In the genomic region with DNA sequence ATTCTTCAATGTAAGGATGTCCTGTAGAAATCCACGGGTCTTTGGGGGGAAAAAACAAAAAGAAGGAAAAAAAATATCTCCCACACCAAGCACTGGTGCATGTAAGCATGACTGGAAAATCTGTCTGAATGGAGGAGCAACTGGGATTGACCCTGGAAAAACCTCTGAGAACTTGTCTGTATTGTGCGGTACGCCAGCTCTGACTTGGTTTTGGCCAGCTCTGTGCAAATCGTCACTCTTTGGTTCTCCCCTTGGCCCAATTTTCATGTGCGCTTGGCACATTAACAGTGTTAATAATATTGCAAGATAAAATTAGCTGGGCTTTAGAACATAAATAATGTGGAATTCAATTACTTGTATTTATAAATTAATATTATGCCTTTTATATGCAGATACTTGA, we compare ENCODE assay signal across 24 cellular contexts.
DNase-seq lines count a peak whose midpoint lies in the region; ATAC-seq and TF ChIP-seq lines count a peak whose summit lies in the region.
"Had no signal": no experiment of that assay in that cellular context is flagged by ENCODE, and none has a peak within 500 bp of the region (broad histone marks: within the 10 kb centered on the region; RNA-seq: fewer than 3 reads in every experiment).

No MANE protein-coding gene starts in this region.

- ATAC-seq in Right ventricle myocardium superior (ENCODE audit: poor library complexity), result peak; percentile 51
- peak; percentile 58 to 77 for ATAC-seq in left cardiac atrium
- ATAC-seq in left ventricle myocardium superior, result no peak
- ATAC-seq in right cardiac atrium, result peak; percentile 75 to 78
- ATAC-seq: GM12878 had no signal

- no peaks in the 10 kb centered on the region for H3K4me1 Mint-ChIP-seq in glutamatergic neuron (ENCODE audit: low read depth, unreplicated experiment)
- H3K4me1 Mint-ChIP-seq: CD14-positive monocyte; CD4-positive, alpha-beta memory T cell; CD4-positive, CD25-positive, alpha-beta regulatory T cell; CD8-positive, alpha-beta memory T cell had no signal

- no peak overlapping the region for H3K4me3 ChIP-seq in left ventricle myocardium inferior
- no peak overlapping the region for H3K4me3 ChIP-seq in right cardiac atrium (ENCODE audit: low read length)
- H3K4me3 ChIP-seq: BLaER1, GM12878 had no signal

- H3K4me3 Mint-ChIP-seq in glutamatergic neuron (ENCODE audit: unreplicated experiment), result no peak overlapping the region
- H3K4me3 Mint-ChIP-seq: CD14-positive monocyte; CD4-positive, alpha-beta memory T cell; CD4-positive, CD25-positive, alpha-beta regulatory T cell; CD8-positive, alpha-beta memory T cell had no signal

- 56% methylated on average over 5 of the region's 5 CpGs for WGBS in right cardiac atrium

- intact Hi-C loops in Right ventricle myocardium superior (cut with DNase I) (loop anchor here (10.0 kb wide), 1 partner anchor 224 kb away; no protein-coding TSS in a partner anchor), left ventricle myocardium inferior (cut with micrococcal nuclease) (no loop called here), left cardiac atrium (cut with DNase I) (loop anchor here in 1 of 2 donors (5.0 kb wide), 2 partner anchors 71 to 231 kb away; no protein-coding TSS in a partner anchor), left ventricle myocardium superior (cut with micrococcal nuclease) (no loop called here), right cardiac atrium (cut with DNase I) (loop anchor here in 1 of 4 donors (10.0 kb wide), 1 partner anchor 234 kb away; no protein-coding TSS in a partner anchor)

- peaks cover 10% of the 10 kb centered on the region for H3K4me1 ChIP-seq in left ventricle myocardium inferior
- peaks cover 4% of the 10 kb centered on the region for H3K4me1 ChIP-seq in right cardiac atrium (ENCODE audit: control insufficient read depth, insufficient read depth, low read length)
- H3K4me1 ChIP-seq: BLaER1 had no signal

- H3K27ac Mint-ChIP-seq in glutamatergic neuron (ENCODE audit: unreplicated experiment), result no peak overlapping the region
- H3K27ac Mint-ChIP-seq: CD14-positive monocyte; CD4-positive, alpha-beta memory T cell; CD4-positive, CD25-positive, alpha-beta regulatory T cell; CD8-positive, alpha-beta memory T cell had no signal

- DNase-seq in Right ventricle myocardium superior (no peak), left ventricle myocardium inferior (no peak), left cardiac atrium (peak; percentile 35), left ventricle myocardium superior (no peak), right cardiac atrium (peak; percentile 49 to 69 (median 63)), glutamatergic neuron (no peak)
- DNase-seq: 8988T; ACHN; BE2C; C1 segment of cervical spinal cord; CD4-positive, alpha-beta memory T cell; CD4-positive, CD25-positive, alpha-beta regulatory T cell; CD8-positive, alpha-beta memory T cell; COR-L47; DMS 273 treated with DMSO at 0.1 percent for 48 hours; DMS153; DMS53; DMS79; DND-41; EL; GDM1 had no signal

- no peak for TF ChIP-seq CTCF in left ventricle myocardium inferior (IDR thresholded peaks at IDR 0.05; ENCODE audit: borderline replicate concordance)
- no peak for TF ChIP-seq CTCF in glutamatergic neuron (IDR thresholded peaks at IDR 0.05; ENCODE audit: partially characterized antibody, unreplicated experiment)

- no peaks in the 10 kb centered on the region for H3K36me3 Mint-ChIP-seq in glutamatergic neuron (ENCODE audit: unreplicated experiment)
- H3K36me3 Mint-ChIP-seq: CD14-positive monocyte; CD4-positive, alpha-beta memory T cell; CD4-positive, CD25-positive, alpha-beta regulatory T cell; CD8-positive, alpha-beta memory T cell had no signal

- H3K27me3 Mint-ChIP-seq in glutamatergic neuron (ENCODE audit: unreplicated experiment), result no peaks in the 10 kb centered on the region
- H3K27me3 Mint-ChIP-seq: CD4-positive, alpha-beta memory T cell; CD4-positive, CD25-positive, alpha-beta regulatory T cell; CD8-positive, alpha-beta memory T cell had no signal

- H3K27ac ChIP-seq in left ventricle myocardium inferior (replicated peaks), result no peak overlapping the region
- no peak overlapping the region for H3K27ac ChIP-seq in right cardiac atrium (ENCODE audit: low read length)
- H3K27ac ChIP-seq: BLaER1 had no signal

- H3K27me3 ChIP-seq in left ventricle myocardium inferior (ENCODE audit: low read depth), result no peaks in the 10 kb centered on the region
- H3K27me3 ChIP-seq in right cardiac atrium (ENCODE audit: control insufficient read depth, insufficient read depth), result no peaks in the 10 kb centered on the region
- H3K27me3 ChIP-seq: BE2C, BLaER1 had no signal

- H3K9me3 Mint-ChIP-seq in glutamatergic neuron (ENCODE audit: unreplicated experiment), result no peaks in the 10 kb centered on the region

- H3K9me3 ChIP-seq in left ventricle myocardium inferior (replicated peaks) (no peaks in the 10 kb centered on the region), right cardiac atrium (ENCODE audit: control insufficient read depth, low read length) (no peaks in the 10 kb centered on the region)
- H3K9me3 ChIP-seq: BE2C, BLaER1 had no signal

- H3K36me3 ChIP-seq in left ventricle myocardium inferior, result no peaks in the 10 kb centered on the region
- H3K36me3 ChIP-seq: BLaER1 had no signal

Comparison
In these comparisons a context has a peak if more than half of its experiments do, and no peak if none do; other contexts are left out.
1. DNase-seq: peak in left cardiac atrium (single experiment) and right cardiac atrium (3 of 3); none in Right ventricle myocardium superior (single experiment), left ventricle myocardium inferior (single experiment), left ventricle myocardium superior (single experiment) and glutamatergic neuron (single experiment).